ENCODE assay signal across 8 cellular contexts in the genomic region with DNA sequence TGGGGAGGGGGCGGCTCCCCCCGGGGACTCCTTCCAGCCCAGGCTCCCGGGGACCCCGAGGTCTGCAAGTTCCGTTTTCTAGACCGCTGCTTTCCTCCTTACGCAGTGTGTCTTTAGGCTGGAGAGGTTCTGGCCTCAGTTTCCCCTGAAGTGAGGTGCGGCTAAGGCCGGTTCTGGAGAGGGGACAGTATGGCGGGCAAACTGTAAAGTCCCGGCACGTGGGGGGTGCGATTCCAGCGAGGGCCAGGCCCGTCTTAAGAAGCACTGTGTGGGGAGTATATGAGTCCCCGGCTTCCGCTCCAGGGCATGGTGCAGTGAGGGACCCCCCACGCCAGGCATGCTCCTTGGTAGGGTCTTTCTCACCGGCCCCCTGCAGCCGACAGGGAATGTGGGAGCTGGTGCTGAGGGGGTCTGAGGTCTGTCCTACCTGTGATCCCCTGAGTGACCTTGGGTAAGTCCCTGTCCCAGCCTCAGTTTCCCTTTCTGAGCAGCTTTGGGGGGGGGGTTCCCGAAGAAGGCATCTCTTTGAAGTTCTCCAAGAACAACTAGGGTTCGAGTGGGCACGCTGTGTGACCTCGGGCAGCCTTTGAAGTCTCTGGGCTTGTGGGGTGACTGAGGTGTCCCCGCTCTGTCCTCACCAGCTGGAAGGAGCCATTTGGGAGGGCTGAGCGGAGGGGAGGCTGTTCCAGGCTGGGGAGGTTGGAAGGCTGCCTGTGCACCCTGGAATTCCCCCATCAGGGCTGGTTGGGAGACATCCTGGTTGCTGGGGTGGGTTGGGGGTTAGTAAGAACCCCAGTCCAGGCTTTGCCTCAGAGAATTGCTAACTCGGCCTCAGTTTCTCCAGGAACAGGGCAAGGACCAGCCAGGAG. TPM values are rescaled to one million over a fixed set of nuclear protein-coding genes. Genes with fewer than 3 reads are reported as not detected.
A peak's percentile ranks its signal among the peaks of the same experiment; 100 is the strongest.
DNase-seq lines count a peak whose midpoint lies in the region; ATAC-seq and TF ChIP-seq lines count a peak whose summit lies in the region.

No MANE protein-coding gene starts in this region.

- POLR2A ChIA-PET in CD4-positive, alpha-beta memory T cell (lab: Charles Lee; ENCODE audit: partially characterized antibody) = interaction anchor here (0.9 kb wide), 1 partner anchor 10 kb away, joined by 3 read pairs; no protein-coding TSS in a partner anchor

- H3K27me3 Mint-ChIP-seq in CD4-positive, alpha-beta memory T cell = no peaks in the 10 kb centered on the region

- peak overlapping the region in 3 of 7 donors; percentile 30 to 84 (median 70) for H3K27ac Mint-ChIP-seq in CD4-positive, alpha-beta memory T cell

- DNase-seq in CD4-positive, alpha-beta memory T cell = no peak
- DNase-seq in NCI-H226 = peak; percentile 15
- DNase-seq in effector memory CD4-positive, alpha-beta T cell = no peak
- DNase-seq in osteoblast (ENCODE audit: insufficient read length, low spot score, missing footprints) = peak; percentile 92
- DNase-seq in SW480 (ENCODE audit: low spot score) = no peak

- ATAC-seq in GM18868 (IDR thresholded peaks at IDR 0.05; ENCODE audit: unreplicated experiment) (no peak), GM19324 (IDR thresholded peaks at IDR 0.05; ENCODE audit: low FRiP score, unreplicated experiment) (no peak), GM18867 (IDR thresholded peaks at IDR 0.05; ENCODE audit: unreplicated experiment) (no peak)

- H3K4me1 Mint-ChIP-seq in CD4-positive, alpha-beta memory T cell = peaks cover 20 to 55% (median 31%) of the 10 kb centered on the region in 4 donors

- H3K36me3 ChIP-seq in CD4-positive, alpha-beta memory T cell (ENCODE audit: insufficient read depth, low read length) = no peaks in the 10 kb centered on the region
- H3K36me3 ChIP-seq in effector memory CD4-positive, alpha-beta T cell (ENCODE audit: control insufficient read depth, insufficient read depth, low read length) = no peaks in the 10 kb centered on the region
- H3K36me3 ChIP-seq in osteoblast (ENCODE audit: insufficient read depth, low read length) = no peaks in the 10 kb centered on the region

- intact Hi-C loops in CD4-positive, alpha-beta memory T cell (cut with micrococcal nuclease) = loop anchor here (10.0 kb wide), 1 partner anchor 67 kb away; no protein-coding TSS in a partner anchor

- CTCF ChIA-PET in CD4-positive, alpha-beta memory T cell (lab: Charles Lee; ENCODE audit: partially characterized antibody) = no interaction called here

- no peak overlapping the region for H3K27ac ChIP-seq in CD4-positive, alpha-beta memory T cell (ENCODE audit: low read depth, low read length)
- no peak overlapping the region for H3K27ac ChIP-seq in effector memory CD4-positive, alpha-beta T cell (ENCODE audit: insufficient read depth, low read length, poor library complexity, severe bottlenecking)
- H3K27ac ChIP-seq in osteoblast (ENCODE audit: low read depth, low read length) = peak overlapping the region; percentile 65

- H3K9me3 Mint-ChIP-seq in CD4-positive, alpha-beta memory T cell = peaks cover 0 to 3% (median 0%) of the 10 kb centered on the region in 8 donors

- no peaks in the 10 kb centered on the region for H3K9me3 ChIP-seq in CD4-positive, alpha-beta memory T cell (ENCODE audit: control insufficient read depth in 1 of 2, low read length in 2 of 2)
- no peaks in the 10 kb centered on the region for H3K9me3 ChIP-seq in effector memory CD4-positive, alpha-beta T cell (ENCODE audit: control insufficient read depth, low read length)
- H3K9me3 ChIP-seq in osteoblast (ENCODE audit: low read depth, low read length) = no peaks in the 10 kb centered on the region

- H3K36me3 Mint-ChIP-seq in CD4-positive, alpha-beta memory T cell = no peaks in the 10 kb centered on the region

- H3K4me3 ChIP-seq in CD4-positive, alpha-beta memory T cell (ENCODE audit: low read length in 2 of 2) = no peak overlapping the region
- peak overlapping the region; percentile 65 for H3K4me3 ChIP-seq in effector memory CD4-positive, alpha-beta T cell (ENCODE audit: insufficient read depth, low read depth, low read length, poor library complexity, severe bottlenecking)
- H3K4me3 ChIP-seq in osteoblast (ENCODE audit: insufficient read depth, low read length) = peak overlapping the region; percentile 92

- no peak overlapping the region for H2AFZ ChIP-seq in osteoblast (ENCODE audit: low read length)

- H4K20me1 ChIP-seq in osteoblast (ENCODE audit: insufficient read depth, low read length) = peaks cover 45% of the 10 kb centered on the region

- H3K79me2 ChIP-seq in osteoblast (ENCODE audit: insufficient read depth, low read length) = peaks cover 92% of the 10 kb centered on the region

- H3K4me2 ChIP-seq in osteoblast (ENCODE audit: insufficient read depth, low read length) = peak overlapping the region; percentile 92

- H3K4me1 ChIP-seq in CD4-positive, alpha-beta memory T cell (ENCODE audit: insufficient read depth, low read length) = peaks cover 20% of the 10 kb centered on the region
- peaks cover 17% of the 10 kb centered on the region for H3K4me1 ChIP-seq in effector memory CD4-positive, alpha-beta T cell (ENCODE audit: control insufficient read depth, insufficient read depth, low read length, poor library complexity, severe bottlenecking)
- H3K4me1 ChIP-seq in osteoblast (ENCODE audit: insufficient read depth, low read length) = peaks cover 39% of the 10 kb centered on the region

- H3K4me3 Mint-ChIP-seq in CD4-positive, alpha-beta memory T cell = peak overlapping the region in 7 of 8 donors; percentile 47 to 72 (median 57)

- H3K27me3 ChIP-seq in CD4-positive, alpha-beta memory T cell (ENCODE audit: insufficient read depth, low read length) = no peaks in the 10 kb centered on the region
- H3K27me3 ChIP-seq in effector memory CD4-positive, alpha-beta T cell (replicated peaks; ENCODE audit: control insufficient read depth, insufficient read depth, low read length, poor library complexity, severe bottlenecking) = no peaks in the 10 kb centered on the region
- no peaks in the 10 kb centered on the region for H3K27me3 ChIP-seq in osteoblast (ENCODE audit: insufficient read depth, low read length)

- TF ChIP-seq CTCF in osteoblast (IDR thresholded peaks at IDR 0.05; ENCODE audit: extremely low read depth, low read depth, low read length) = no peak

RNA-seq across cellular contexts. Expression of a gene that starts 1.4 kb away (rescaled TPM):
- 10 to 100 TPM; 30.3 to 30.9 TPM for total RNA-seq in CD4-positive, alpha-beta memory T cell
- polyA plus RNA-seq in CD4-positive, alpha-beta memory T cell = 10 to 100 TPM in 1 of 2 donors, 1 to 10 TPM in 1; 1.9 to 18.9 TPM
- 57.2 and 61.2 TPM in 2 replicates for total RNA-seq in osteoblast

Comparison
In these comparisons a context has a peak if more than half of its experiments do, and no peak if none do; other contexts are left out.
1. DNase-seq: peak in NCI-H226 (single experiment) and osteoblast (single experiment); none in CD4-positive, alpha-beta memory T cell (0 of 5), effector memory CD4-positive, alpha-beta T cell (0 of 3) and SW480 (single experiment).
2. H3K4me3 ChIP-seq: peak in effector memory CD4-positive, alpha-beta T cell (single experiment) and osteoblast (single experiment); none in CD4-positive, alpha-beta memory T cell (0 of 2).